ENCODE assay signal across 15 cellular contexts in the genomic region with DNA sequence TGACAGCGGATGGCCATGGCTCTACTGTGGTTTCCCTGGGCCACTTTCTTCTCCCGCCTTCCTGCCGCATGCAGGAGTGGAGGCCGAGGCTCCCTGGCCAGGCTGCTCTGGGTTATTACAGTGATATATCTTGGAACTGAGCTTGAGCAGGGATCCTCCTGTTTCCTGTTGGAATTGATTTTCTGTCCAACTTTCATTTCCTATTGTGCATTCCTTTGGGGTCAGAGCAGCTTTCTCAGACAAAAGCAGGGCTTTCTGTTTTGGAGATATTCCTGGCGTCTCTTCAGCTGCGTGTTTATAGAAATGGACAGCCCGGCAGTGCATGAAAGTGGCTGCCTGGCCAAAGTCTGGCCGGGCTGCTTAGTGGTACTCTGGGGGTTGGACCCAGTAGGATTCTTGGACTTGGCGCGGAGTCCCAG.
A peak's percentile ranks its signal among the peaks of the same experiment; 100 is the strongest.
DNase-seq lines count a peak whose midpoint lies in the region; ATAC-seq and TF ChIP-seq lines count a peak whose summit lies in the region.
"Had no signal": no experiment of that assay in that cellular context is flagged by ENCODE, and none has a peak within 500 bp of the region (broad histone marks: within the 10 kb centered on the region; RNA-seq: fewer than 3 reads in every experiment).

No MANE protein-coding gene starts in this region.

- TF ChIP-seq POLR2A in esophagus squamous epithelium (IDR thresholded peaks at IDR 0.05): no peak

- no peaks in the 10 kb centered on the region for H3K36me3 ChIP-seq in mesodermal cell (ENCODE audit: control insufficient read depth, insufficient read depth, low read length)
- no peaks in the 10 kb centered on the region for H3K36me3 ChIP-seq in esophagus squamous epithelium
- H3K36me3 ChIP-seq: tibial artery had no signal

- TF ChIP-seq CTCF in fibroblast of the aortic adventitia (IDR thresholded peaks at IDR 0.05; ENCODE audit: insufficient read depth, low read length) (no peak), esophagus squamous epithelium (IDR thresholded peaks at IDR 0.05) (no peak)

- H3K9me3 ChIP-seq in mesodermal cell (ENCODE audit: control insufficient read depth, low read length): no peaks in the 10 kb centered on the region
- no peaks in the 10 kb centered on the region for H3K9me3 ChIP-seq in esophagus squamous epithelium
- H3K9me3 ChIP-seq: tibial artery had no signal

- H3K4me3 ChIP-seq in fibroblast of the aortic adventitia (ENCODE audit: low read depth, low read length) (peak overlapping the region; percentile 13), mesodermal cell (ENCODE audit: extremely low read depth, insufficient read depth, low read length, poor library complexity, severe bottlenecking) (no peak overlapping the region), esophagus squamous epithelium (peak overlapping the region in 1 of 4 donors; percentile 45)
- H3K4me3 ChIP-seq: tibial artery had no signal

- ATAC-seq in GM21529 (IDR thresholded peaks at IDR 0.05; ENCODE audit: unreplicated experiment) (no peak), HG03280 (IDR thresholded peaks at IDR 0.05; ENCODE audit: unreplicated experiment) (no peak)
- ATAC-seq: T-cell had no signal

- DNase-seq in AG08396 (ENCODE audit: low spot score): peak; percentile 23
- DNase-seq in amniotic stem cell (lab: John Stamatoyannopoulos, UW): peak; percentile 30
- DNase-seq in fibroblast of the aortic adventitia (ENCODE audit: low read depth): peak; percentile 92
- DNase-seq in esophagus squamous epithelium (lab: John Stamatoyannopoulos, UW): no peak
- no peak for DNase-seq in NCI-H510A (lab: John Stamatoyannopoulos, UW)
- DNase-seq: ACHN; activated CD4-positive, alpha-beta T cell treated with anti-CD3 and anti-CD28 coated beads for 4 hours; endodermal cell; mammary epithelial cell; NCI-H1417; T-cell; tibial artery had no signal

- 93 to 98% methylated on average over 8 to 10 of the region's 10 CpGs for WGBS in mesodermal cell (ENCODE audit: insufficient coverage in 2 of 2), 2 experiments
- 45 to 72% methylated on average over 8 to 9 of the region's 10 CpGs for WGBS in esophagus squamous epithelium, 2 donors

- H3K27ac ChIP-seq in mesodermal cell (ENCODE audit: low read depth, low read length, severe bottlenecking) (peak overlapping the region; percentile 53), esophagus squamous epithelium (peak overlapping the region in 2 of 4 donors; percentile 39 to 50)
- H3K27ac ChIP-seq: tibial artery had no signal

- intact Hi-C loops in esophagus squamous epithelium (cut with DNase I): no loop called here

- no peaks in the 10 kb centered on the region for H3K27me3 ChIP-seq in esophagus squamous epithelium
- H3K27me3 ChIP-seq: tibial artery had no signal

- H3K4me1 ChIP-seq in mesodermal cell (ENCODE audit: control insufficient read depth, insufficient read depth, low read length, poor library complexity, severe bottlenecking) (peaks cover 7% of the 10 kb centered on the region), esophagus squamous epithelium (peaks cover 0 to 9% (median 0%) of the 10 kb centered on the region in 3 donors)
- H3K4me1 ChIP-seq: tibial artery had no signal

Comparison
In these comparisons a context has a peak if more than half of its experiments do, and no peak if none do; other contexts are left out.
1. DNase-seq: peak in AG08396 (single experiment), amniotic stem cell (single experiment) and fibroblast of the aortic adventitia (single experiment); none in esophagus squamous epithelium (single experiment) and NCI-H510A (single experiment).